ENCODE assay signal across 1 cellular context in the genomic region with DNA sequence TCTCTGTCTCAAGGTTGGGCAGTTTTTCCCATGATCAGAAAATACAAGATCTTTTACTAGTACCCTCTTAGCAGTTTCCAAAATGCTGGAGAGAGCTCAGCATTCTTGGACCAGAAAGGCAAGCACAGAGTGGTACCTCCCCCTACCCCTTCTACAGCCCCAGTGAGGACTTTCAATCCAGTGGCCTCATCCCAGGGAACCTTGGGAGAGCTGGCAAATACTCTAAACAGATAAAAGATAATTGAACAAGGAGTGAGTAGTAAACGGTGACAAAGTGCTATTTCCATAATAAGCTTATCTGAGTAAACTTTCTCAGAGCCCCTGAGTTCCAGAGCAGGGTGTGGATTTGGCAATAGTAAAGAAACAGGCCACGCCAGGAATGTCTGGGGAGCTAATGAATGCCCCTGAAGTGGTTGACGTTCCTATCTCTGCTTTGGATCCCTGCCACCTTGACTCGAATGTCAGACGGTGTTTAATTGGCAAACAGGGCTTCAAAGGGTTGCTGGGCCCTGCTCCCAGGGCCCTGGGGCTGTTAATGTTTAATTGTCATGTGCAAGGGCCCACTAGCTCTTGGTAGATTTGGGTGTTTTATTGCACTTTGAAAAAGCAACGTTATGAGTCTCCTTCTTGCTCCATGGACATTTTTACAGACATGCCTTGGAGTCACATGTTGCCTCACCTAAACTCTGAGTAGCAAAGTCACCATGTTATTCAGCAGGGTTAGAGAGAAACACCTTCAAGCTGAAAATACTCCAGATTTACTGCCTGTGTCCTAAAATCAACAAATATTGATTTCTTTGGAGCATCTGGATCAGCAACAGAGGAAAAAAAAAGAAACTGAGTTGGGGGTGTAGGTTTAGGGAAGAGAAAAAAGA.
TF ChIP-seq lines count a peak whose summit lies in the region.

No MANE protein-coding gene starts in this region.

TF ChIP-seq in HepG2, 621 proteins besides CTCF, POLR2A, EP300 and RAD21 (continued from another document and continues in another):
- TF ChIP-seq, protein P1, sequence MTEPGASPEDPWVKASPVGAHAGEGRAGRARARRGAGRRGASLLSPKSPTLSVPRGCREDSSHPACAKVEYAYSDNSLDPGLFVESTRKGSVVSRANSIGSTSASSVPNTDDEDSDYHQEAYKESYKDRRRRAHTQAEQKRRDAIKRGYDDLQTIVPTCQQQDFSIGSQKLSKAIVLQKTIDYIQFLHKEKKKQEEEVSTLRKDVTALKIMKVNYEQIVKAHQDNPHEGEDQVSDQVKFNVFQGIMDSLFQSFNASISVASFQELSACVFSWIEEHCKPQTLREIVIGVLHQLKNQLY (CRISPR knock-in tag; IDR thresholded peaks at IDR 0.05), result no peak
- TF ChIP-seq ZNF350 (CRISPR knock-in tag; IDR thresholded peaks at IDR 0.05; ENCODE audit: borderline replicate concordance, low read depth) (no peak), ZNF550 (CRISPR knock-in tag; IDR thresholded peaks at IDR 0.05; ENCODE audit: borderline replicate concordance) (no peak), MAF1 (CRISPR knock-in tag; IDR thresholded peaks at IDR 0.05; ENCODE audit: borderline replicate concordance) (0 out of 2 replicates have a peak, but pooled peaks have one; percentile 33), ZNF557 (CRISPR knock-in tag; IDR thresholded peaks at IDR 0.05) (no peak), ZNF235 (CRISPR knock-in tag; IDR thresholded peaks at IDR 0.05; ENCODE audit: borderline replicate concordance) (no peak), FOXP4 (CRISPR knock-in tag; IDR thresholded peaks at IDR 0.05) (peak; percentile 78; the same call in 1 of the 2 replicates), ETV6 (CRISPR knock-in tag; conservative IDR thresholded peaks at IDR 0.05) (no peak), RFXAP (CRISPR knock-in tag; IDR thresholded peaks at IDR 0.05; ENCODE audit: borderline replicate concordance) (0 out of 2 replicates have a peak, but pooled peaks have one; percentile 48), MATR3 (CRISPR knock-in tag; IDR thresholded peaks at IDR 0.05) (no peak), ZNF20 (CRISPR knock-in tag; IDR thresholded peaks at IDR 0.05) (no peak), NR2F1 (CRISPR knock-in tag; IDR thresholded peaks at IDR 0.05) (no peak), ATF7 (IDR thresholded peaks at IDR 0.05) (no peak), ATF7 (CRISPR knock-in tag; IDR thresholded peaks at IDR 0.05) (no peak), ZNF280B (CRISPR knock-in tag; IDR thresholded peaks at IDR 0.05; ENCODE audit: borderline replicate concordance) (no peak), ZBTB7A (CRISPR knock-in tag; IDR thresholded peaks at IDR 0.05) (no peak), ISL2 (CRISPR knock-in tag; IDR thresholded peaks at IDR 0.05) (peak; percentile 95), RBM39 (IDR thresholded peaks at IDR 0.05; ENCODE audit: low read depth, low read length, poor library complexity, severe bottlenecking) (no peak), PITX1 (CRISPR knock-in tag; IDR thresholded peaks at IDR 0.05) (peak; percentile 69; the same call in 1 of the 2 replicates), GPBP1L1 (CRISPR knock-in tag; IDR thresholded peaks at IDR 0.05) (no peak), ZMYM4 (CRISPR knock-in tag; IDR thresholded peaks at IDR 0.05) (peak; percentile 58; the same call in 1 of the 2 replicates), CEBPG (CRISPR knock-in tag; IDR thresholded peaks at IDR 0.05) (0 out of 2 replicates have a peak, but pooled peaks have one; percentile 6), NR2F6 (IDR thresholded peaks at IDR 0.05) (peak; percentile 51; the same call in 1 of the 2 replicates), NR2F6 (CRISPR knock-in tag; IDR thresholded peaks at IDR 0.05) (no peak; the same call in 1 of the 2 replicates), SALL1 (CRISPR knock-in tag; IDR thresholded peaks at IDR 0.05) (peak; percentile 27; the same call in 1 of the 2 replicates), CREBL2 (CRISPR knock-in tag; IDR thresholded peaks at IDR 0.05; ENCODE audit: borderline replicate concordance) (no peak), STAT6 (CRISPR knock-in tag; IDR thresholded peaks at IDR 0.05; ENCODE audit: borderline replicate concordance) (no peak), SRSF1 (optimal IDR thresholded peaks at IDR 0.05; ENCODE audit: low read depth, low read length) (no peak), PRDM4 (CRISPR knock-in tag; IDR thresholded peaks at IDR 0.05; ENCODE audit: borderline replicate concordance) (no peak), ZNF598 (CRISPR knock-in tag; IDR thresholded peaks at IDR 0.05; ENCODE audit: borderline replicate concordance) (no peak), ZNF136 (CRISPR knock-in tag; IDR thresholded peaks at IDR 0.05; ENCODE audit: low read depth) (no peak), HDAC1 (CRISPR knock-in tag; IDR thresholded peaks at IDR 0.05) (no peak), SIN3A (IDR thresholded peaks at IDR 0.05; ENCODE audit: borderline replicate concordance, low read depth, low read length) (no peak), ZNF660 (CRISPR knock-in tag; IDR thresholded peaks at IDR 0.05; ENCODE audit: borderline replicate concordance, low read depth) (no peak), LCORL (IDR thresholded peaks at IDR 0.05) (no peak), LCORL (CRISPR knock-in tag; IDR thresholded peaks at IDR 0.05) (no peak), ZZZ3 (CRISPR knock-in tag; IDR thresholded peaks at IDR 0.05; ENCODE audit: borderline replicate concordance) (no peak), CREB1 (IDR thresholded peaks at IDR 0.05) (no peak), CREB1 (CRISPR knock-in tag; IDR thresholded peaks at IDR 0.05) (peak; percentile 35; the same call in 1 of the 2 replicates)
- TF ChIP-seq, protein P2, sequence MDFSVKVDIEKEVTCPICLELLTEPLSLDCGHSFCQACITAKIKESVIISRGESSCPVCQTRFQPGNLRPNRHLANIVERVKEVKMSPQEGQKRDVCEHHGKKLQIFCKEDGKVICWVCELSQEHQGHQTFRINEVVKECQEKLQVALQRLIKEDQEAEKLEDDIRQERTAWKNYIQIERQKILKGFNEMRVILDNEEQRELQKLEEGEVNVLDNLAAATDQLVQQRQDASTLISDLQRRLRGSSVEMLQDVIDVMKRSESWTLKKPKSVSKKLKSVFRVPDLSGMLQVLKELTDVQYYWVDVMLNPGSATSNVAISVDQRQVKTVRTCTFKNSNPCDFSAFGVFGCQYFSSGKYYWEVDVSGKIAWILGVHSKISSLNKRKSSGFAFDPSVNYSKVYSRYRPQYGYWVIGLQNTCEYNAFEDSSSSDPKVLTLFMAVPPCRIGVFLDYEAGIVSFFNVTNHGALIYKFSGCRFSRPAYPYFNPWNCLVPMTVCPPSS (IDR thresholded peaks at IDR 0.05), result no peak
- TF ChIP-seq, protein P3, sequence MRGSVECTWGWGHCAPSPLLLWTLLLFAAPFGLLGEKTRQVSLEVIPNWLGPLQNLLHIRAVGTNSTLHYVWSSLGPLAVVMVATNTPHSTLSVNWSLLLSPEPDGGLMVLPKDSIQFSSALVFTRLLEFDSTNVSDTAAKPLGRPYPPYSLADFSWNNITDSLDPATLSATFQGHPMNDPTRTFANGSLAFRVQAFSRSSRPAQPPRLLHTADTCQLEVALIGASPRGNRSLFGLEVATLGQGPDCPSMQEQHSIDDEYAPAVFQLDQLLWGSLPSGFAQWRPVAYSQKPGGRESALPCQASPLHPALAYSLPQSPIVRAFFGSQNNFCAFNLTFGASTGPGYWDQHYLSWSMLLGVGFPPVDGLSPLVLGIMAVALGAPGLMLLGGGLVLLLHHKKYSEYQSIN (CRISPR knock-in tag; IDR thresholded peaks at IDR 0.05; ENCODE audit: borderline replicate concordance), result no peak
- TF ChIP-seq, protein P4, sequence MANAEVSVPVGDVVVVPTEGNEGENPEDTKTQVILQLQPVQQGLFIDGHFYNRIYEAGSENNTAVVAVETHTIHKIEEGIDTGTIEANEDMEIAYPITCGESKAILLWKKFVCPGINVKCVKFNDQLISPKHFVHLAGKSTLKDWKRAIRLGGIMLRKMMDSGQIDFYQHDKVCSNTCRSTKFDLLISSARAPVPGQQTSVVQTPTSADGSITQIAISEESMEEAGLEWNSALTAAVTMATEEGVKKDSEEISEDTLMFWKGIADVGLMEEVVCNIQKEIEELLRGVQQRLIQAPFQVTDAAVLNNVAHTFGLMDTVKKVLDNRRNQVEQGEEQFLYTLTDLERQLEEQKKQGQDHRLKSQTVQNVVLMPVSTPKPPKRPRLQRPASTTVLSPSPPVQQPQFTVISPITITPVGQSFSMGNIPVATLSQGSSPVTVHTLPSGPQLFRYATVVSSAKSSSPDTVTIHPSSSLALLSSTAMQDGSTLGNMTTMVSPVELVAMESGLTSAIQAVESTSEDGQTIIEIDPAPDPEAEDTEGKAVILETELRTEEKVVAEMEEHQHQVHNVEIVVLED (CRISPR knock-in tag; IDR thresholded peaks at IDR 0.05; ENCODE audit: borderline replicate concordance), result no peak
- TF ChIP-seq, protein P5, sequence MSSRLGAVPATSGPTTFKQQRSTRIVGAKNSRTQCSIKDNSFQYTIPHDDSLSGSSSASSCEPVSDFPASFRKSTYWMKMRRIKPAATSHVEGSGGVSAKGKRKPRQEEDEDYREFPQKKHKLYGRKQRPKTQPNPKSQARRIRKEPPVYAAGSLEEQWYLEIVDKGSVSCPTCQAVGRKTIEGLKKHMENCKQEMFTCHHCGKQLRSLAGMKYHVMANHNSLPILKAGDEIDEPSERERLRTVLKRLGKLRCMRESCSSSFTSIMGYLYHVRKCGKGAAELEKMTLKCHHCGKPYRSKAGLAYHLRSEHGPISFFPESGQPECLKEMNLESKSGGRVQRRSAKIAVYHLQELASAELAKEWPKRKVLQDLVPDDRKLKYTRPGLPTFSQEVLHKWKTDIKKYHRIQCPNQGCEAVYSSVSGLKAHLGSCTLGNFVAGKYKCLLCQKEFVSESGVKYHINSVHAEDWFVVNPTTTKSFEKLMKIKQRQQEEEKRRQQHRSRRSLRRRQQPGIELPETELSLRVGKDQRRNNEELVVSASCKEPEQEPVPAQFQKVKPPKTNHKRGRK (CRISPR knock-in tag; IDR thresholded peaks at IDR 0.05), result no peak
